In the genomic region with DNA sequence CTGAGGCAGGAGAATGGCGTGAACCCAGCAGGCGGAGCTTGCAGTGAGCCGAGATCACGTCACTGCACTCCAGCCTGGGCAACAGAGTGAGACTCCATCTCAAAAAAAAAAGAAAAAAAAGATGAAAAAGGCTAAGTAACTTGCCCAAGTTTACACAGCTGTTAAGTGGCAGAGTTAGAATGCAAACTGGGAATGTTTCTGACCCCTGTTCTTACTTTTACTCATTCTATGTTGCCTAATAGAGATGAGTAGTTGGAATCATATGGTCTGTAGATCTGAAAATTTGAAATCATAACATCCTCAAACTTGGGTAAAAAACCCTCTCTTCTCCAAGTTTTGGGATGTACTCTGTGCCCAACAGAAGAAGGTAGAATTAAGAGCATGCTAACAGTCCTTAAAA, we compare ENCODE assay signal across 16 cellular contexts.
DNase-seq lines count a peak whose midpoint lies in the region; ATAC-seq and TF ChIP-seq lines count a peak whose summit lies in the region.
"Had no signal": no experiment of that assay in that cellular context is flagged by ENCODE, and none has a peak within 500 bp of the region (broad histone marks: within the 10 kb centered on the region; RNA-seq: fewer than 3 reads in every experiment).

No MANE protein-coding gene starts in this region.

- no peaks in the 10 kb centered on the region for H3K79me1 ChIP-seq in mesendoderm (ENCODE audit: low read length)

- no peaks in the 10 kb centered on the region for H3K9me2 ChIP-seq in GM23248 (ENCODE audit: insufficient read depth)

- H3K79me2 ChIP-seq in GM23248 (ENCODE audit: insufficient read depth) (no peaks in the 10 kb centered on the region), mesendoderm (ENCODE audit: control insufficient read depth, insufficient read depth, low read length) (no peaks in the 10 kb centered on the region)

- H3K9ac ChIP-seq in GM23248 = no peak overlapping the region
- H3K9ac ChIP-seq in mesendoderm (ENCODE audit: low read length) = no peak overlapping the region

- TF ChIP-seq CTCF in cardiac fibroblast (IDR thresholded peaks at IDR 0.05; ENCODE audit: low read depth, low read length) = no peak

- H3K4me3 ChIP-seq in GM23248 = no peak overlapping the region
- H3K4me3 ChIP-seq in cardiac fibroblast (replicated peaks in 1 of 2; ENCODE audit: low read depth in 2 of 2, low read length in 2 of 2) = no peak overlapping the region
- no peak overlapping the region for H3K4me3 ChIP-seq in skeletal muscle cell (ENCODE audit: low read depth, low read length)
- no peak overlapping the region for H3K4me3 ChIP-seq in mesendoderm (ENCODE audit: low read length)
- H3K4me3 ChIP-seq: GM12878 had no signal

- 87 to 88% methylated on average over 4 of the region's 4 CpGs for WGBS in GM23248 (ENCODE audit: low coverage in 1 of 2, low lambda C conversion rate in 2 of 2, missing lambda C conversion rate in 2 of 2), 2 experiments
- WGBS in mesendoderm (ENCODE audit: extremely low coverage, insufficient coverage, low lambda C conversion rate) = no CpG with 5 or more reads among the region's 4 CpGs

- H3K4me2 ChIP-seq in GM23248 (ENCODE audit: unreplicated experiment) (no peak overlapping the region), mesendoderm (ENCODE audit: low read length) (no peak overlapping the region)

- no peak overlapping the region for H2AK5ac ChIP-seq in mesendoderm (ENCODE audit: low read length)

- no peaks in the 10 kb centered on the region for H3K27me3 ChIP-seq in GM23248 (replicated peaks; ENCODE audit: insufficient read depth)
- no peaks in the 10 kb centered on the region for H3K27me3 ChIP-seq in mesendoderm (ENCODE audit: insufficient read depth, low read length, poor library complexity)
- H3K27me3 ChIP-seq: BE2C had no signal

- H3K36me3 ChIP-seq in GM23248 (ENCODE audit: low read depth) = no peaks in the 10 kb centered on the region
- no peaks in the 10 kb centered on the region for H3K36me3 ChIP-seq in mesendoderm (ENCODE audit: control insufficient read depth, insufficient read depth, low read length)
- H3K36me3 ChIP-seq: BE2C had no signal

- H2BK120ac ChIP-seq in mesendoderm (ENCODE audit: low read depth, low read length) = no peak overlapping the region

- no peak overlapping the region for H2BK15ac ChIP-seq in mesendoderm (replicated peaks; ENCODE audit: low read depth)

- H4K5ac ChIP-seq in mesendoderm (ENCODE audit: low read length) = no peak overlapping the region

- H3K27ac ChIP-seq in GM23248 (no peak overlapping the region), mesendoderm (ENCODE audit: low read depth, low read length) (no peak overlapping the region)
- H3K27ac ChIP-seq: C4-2B had no signal

- no peak overlapping the region for H2AFZ ChIP-seq in GM23248

- H3K9me3 ChIP-seq in GM23248 (ENCODE audit: low read depth) = no peaks in the 10 kb centered on the region
- H3K9me3 ChIP-seq: BE2C had no signal

- no peaks in the 10 kb centered on the region for H3K4me1 ChIP-seq in GM23248 (ENCODE audit: insufficient read depth)
- no peaks in the 10 kb centered on the region for H3K4me1 ChIP-seq in mesendoderm (ENCODE audit: control insufficient read depth, low read depth, low read length)
- H3K4me1 ChIP-seq: BE2C had no signal

- no peak overlapping the region for H3K23ac ChIP-seq in mesendoderm (ENCODE audit: low read length)

- DNase-seq in GM23248 = peak; percentile 4
- DNase-seq in cardiac fibroblast (ENCODE audit: low read depth in 2 of 2) = peak; percentile 7 to 55
- peak; percentile 25 for DNase-seq in fibroblast of peridontal ligament (ENCODE audit: extremely low read depth)
- peak; percentile 2 for DNase-seq in skeletal muscle cell (ENCODE audit: low read depth)
- no peak for DNase-seq in mesendoderm
- no peak for DNase-seq in SW480 (ENCODE audit: low spot score)
- no peak for DNase-seq in central memory CD4-positive, alpha-beta T cell
- DNase-seq: ACHN; BE2C; CD4-positive, alpha-beta memory T cell; DMS79 had no signal

- no peak overlapping the region for H3K56ac ChIP-seq in mesendoderm (ENCODE audit: low read length)

- in situ Hi-C loops in GM23248 (cut with MboI) = loop anchor here (25.0 kb wide), 1 partner anchor 1580 kb away; no protein-coding TSS in a partner anchor

- no peaks in the 10 kb centered on the region for H3F3A ChIP-seq in GM23248 (ENCODE audit: insufficient read depth)

- no peak overlapping the region for H3K4ac ChIP-seq in mesendoderm (ENCODE audit: low read depth, low read length)

- no peak overlapping the region for H4K8ac ChIP-seq in mesendoderm (ENCODE audit: low read depth, low read length)

- H4K20me1 ChIP-seq in GM23248 (ENCODE audit: insufficient read depth) = no peaks in the 10 kb centered on the region

- ATAC-seq in GM19395 (IDR thresholded peaks at IDR 0.05; ENCODE audit: unreplicated experiment) = no peak
- ATAC-seq: GM12878, HCT116, HepG2 had no signal

- H2BK5ac ChIP-seq in mesendoderm (ENCODE audit: low read length) = no peak overlapping the region

- no peak overlapping the region for H3K18ac ChIP-seq in mesendoderm (ENCODE audit: low read length)

Comparison
In these comparisons a context has a peak if more than half of its experiments do, and no peak if none do; other contexts are left out.
1. DNase-seq: peak in GM23248 (single experiment), cardiac fibroblast (2 of 2), fibroblast of peridontal ligament (single experiment) and skeletal muscle cell (single experiment); none in mesendoderm (single experiment), SW480 (single experiment) and central memory CD4-positive, alpha-beta T cell (single experiment).